In the genomic region with DNA sequence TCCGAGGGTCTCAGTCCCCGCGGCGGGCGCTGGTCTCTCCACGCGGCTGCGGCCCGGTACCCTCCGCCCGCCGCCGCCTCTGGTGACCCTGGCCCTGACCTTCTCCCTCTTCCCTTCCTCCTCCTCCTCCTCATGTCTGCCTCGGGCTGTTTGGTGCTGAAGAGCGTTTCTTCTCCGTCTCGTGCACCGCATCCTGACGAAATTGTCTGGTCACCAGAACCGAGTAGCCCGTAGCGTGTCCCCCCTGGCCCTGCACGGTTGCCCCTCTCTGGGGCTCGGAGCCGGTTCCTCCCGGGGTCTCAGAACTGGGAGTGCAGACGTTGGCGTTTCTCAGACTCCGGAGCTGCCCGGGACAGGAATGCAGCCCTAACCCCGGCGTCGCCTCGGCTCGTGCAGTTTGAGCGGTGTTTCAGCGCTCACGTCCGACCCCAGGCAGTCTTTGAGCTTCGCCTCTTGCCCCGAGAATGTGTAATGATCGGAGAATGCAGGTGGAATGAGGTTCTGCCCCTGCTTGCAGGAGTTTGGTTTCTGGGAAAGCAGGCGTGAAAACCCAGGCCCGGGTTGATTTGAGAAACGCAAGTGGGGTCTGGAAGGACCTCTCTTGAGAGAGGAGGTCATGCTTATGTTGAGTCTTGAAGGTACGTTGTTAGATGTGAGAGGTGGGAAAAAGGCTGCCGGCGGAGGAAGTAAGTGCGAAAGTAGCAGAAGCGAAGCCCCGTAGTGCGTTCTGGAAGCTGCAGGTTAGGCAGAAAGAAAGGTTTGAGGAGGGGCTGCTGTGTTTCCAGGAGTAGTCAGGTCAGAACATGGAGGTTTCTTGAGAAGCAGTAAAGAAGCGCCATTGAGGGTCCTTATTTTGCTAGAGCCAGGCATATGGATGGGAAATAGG, we compare ENCODE assay signal across 8 cellular contexts. TPM values are rescaled to one million over a fixed set of nuclear protein-coding genes. Genes with fewer than 3 reads are reported as not detected.
A peak's percentile ranks its signal among the peaks of the same experiment; 100 is the strongest.
DNase-seq lines count a peak whose midpoint lies in the region; ATAC-seq and TF ChIP-seq lines count a peak whose summit lies in the region.

No MANE protein-coding gene starts in this region.

- peaks cover 40% of the 10 kb centered on the region for H3K36me3 Mint-ChIP-seq in activated CD8-positive, alpha-beta T cell treated with anti-CD3 and anti-CD28 coated beads for 36 hours (ENCODE audit: low read depth)

- peak overlapping the region; percentile 88 for H3K4me3 ChIP-seq in AG10803 (ENCODE audit: low read length)
- peak overlapping the region; percentile 75 for H3K4me3 ChIP-seq in HL-60 (replicated peaks; ENCODE audit: insufficient read depth, low read length)
- H3K4me3 ChIP-seq in gastroesophageal sphincter, result peak overlapping the region; percentile 60 to 99
- H3K4me3 ChIP-seq in prostate gland, result peak overlapping the region; percentile 86 to 97

- H3K27ac ChIP-seq in HL-60 (replicated peaks), result peak overlapping the region; percentile 68
- peak overlapping the region; percentile 36 to 94 (median 89) for H3K27ac ChIP-seq in gastroesophageal sphincter
- peak overlapping the region; percentile 52 to 80 for H3K27ac ChIP-seq in prostate gland

- no peaks in the 10 kb centered on the region for H3K36me3 ChIP-seq in gastroesophageal sphincter
- H3K36me3 ChIP-seq in prostate gland, result no peaks in the 10 kb centered on the region

- DNase-seq in AG10803 (ENCODE audit: low read depth), result peak; percentile 32
- no peak for DNase-seq in HL-60 (ENCODE audit: low read depth in 1 of 2, low spot score in 1 of 2)
- DNase-seq in activated CD8-positive, alpha-beta T cell treated with anti-CD3 and anti-CD28 coated beads for 36 hours, result peak; percentile 48
- no peak for DNase-seq in prostate gland (ENCODE audit: low spot score)
- DNase-seq in NCI-H1105 treated with DMSO at 0.1 percent for 48 hours (lab: John Stamatoyannopoulos, UW), result no peak
- DNase-seq in HPDE6-E6E7 (ENCODE audit: extremely low spot score), result no peak

- CTCF ChIA-PET in activated CD8-positive, alpha-beta T cell treated with anti-CD3 and anti-CD28 coated beads for 36 hours (lab: Charles Lee), result interaction anchor here (0.7 to 3.4 kb wide), 15 partner anchors 12 to 312 kb away, joined by 3 to 11 read pairs (median 4); partner anchors contain the start of genes IL2RA and PFKFB3

- peak overlapping the region; percentile 81 for H3K27ac Mint-ChIP-seq in activated CD8-positive, alpha-beta T cell treated with anti-CD3 and anti-CD28 coated beads for 36 hours

- TF ChIP-seq CTCF in AG10803 (conservative IDR thresholded peaks at IDR 0.05; ENCODE audit: low read length), result no peak
- no peak for TF ChIP-seq CTCF in HL-60 (IDR thresholded peaks at IDR 0.05; ENCODE audit: insufficient read depth, low read length)
- no peak for TF ChIP-seq CTCF in activated CD8-positive, alpha-beta T cell treated with anti-CD3 and anti-CD28 coated beads for 36 hours (IDR thresholded peaks at IDR 0.05)
- no peak for TF ChIP-seq CTCF in gastroesophageal sphincter (IDR thresholded peaks at IDR 0.05)
- no peak for TF ChIP-seq CTCF in prostate gland (IDR thresholded peaks at IDR 0.05)

- no peaks in the 10 kb centered on the region for H3K27me3 ChIP-seq in HL-60 (ENCODE audit: insufficient read depth, poor library complexity, severe bottlenecking)
- no peaks in the 10 kb centered on the region for H3K27me3 ChIP-seq in gastroesophageal sphincter
- no peaks in the 10 kb centered on the region for H3K27me3 ChIP-seq in prostate gland (replicated peaks; ENCODE audit: insufficient read depth)

- ATAC-seq in GM18867 (IDR thresholded peaks at IDR 0.05; ENCODE audit: unreplicated experiment) (peak; percentile 24), gastroesophageal sphincter (no peak)
- ATAC-seq in activated CD8-positive, alpha-beta T cell treated with anti-CD3 and anti-CD28 coated beads for 36 hours, result no peak

- peaks cover 62% of the 10 kb centered on the region for H3K4me1 Mint-ChIP-seq in activated CD8-positive, alpha-beta T cell treated with anti-CD3 and anti-CD28 coated beads for 36 hours (ENCODE audit: low read depth)

- intact Hi-C loops in activated CD8-positive, alpha-beta T cell treated with anti-CD3 and anti-CD28 coated beads for 36 hours (cut with micrococcal nuclease), result loop anchor here (5.0 to 10.0 kb wide), 2 partner anchors 37 to 275 kb away; partner anchors contain the start of gene GDI2
- intact Hi-C loops in prostate gland (cut with DNase I), result loop anchor here (5.0 to 10.0 kb wide), 3 partner anchors 75 to 313 kb away; no protein-coding TSS in a partner anchor

- TF ChIP-seq POLR2A in gastroesophageal sphincter (IDR thresholded peaks at IDR 0.05) (no peak), prostate gland (IDR thresholded peaks at IDR 0.05) (no peak)

- H3K4me3 Mint-ChIP-seq in activated CD8-positive, alpha-beta T cell treated with anti-CD3 and anti-CD28 coated beads for 36 hours, result peak overlapping the region; percentile 84

- H3K4me1 ChIP-seq in gastroesophageal sphincter (peaks cover 6 to 73% (median 28%) of the 10 kb centered on the region in 3 donors), prostate gland (replicated peaks) (peaks cover 7% of the 10 kb centered on the region)

- POLR2A ChIA-PET in activated CD8-positive, alpha-beta T cell treated with anti-CD3 and anti-CD28 coated beads for 36 hours (lab: Charles Lee), result interaction anchor here (0.6 to 4.9 kb wide), 17 partner anchors 11 to 499 kb away, joined by 3 to 39 read pairs (median 5); partner anchors contain the start of genes IL2RA and PFKFB3

- no peaks in the 10 kb centered on the region for H3K27me3 Mint-ChIP-seq in activated CD8-positive, alpha-beta T cell treated with anti-CD3 and anti-CD28 coated beads for 36 hours

- no peaks in the 10 kb centered on the region for H3K9me3 Mint-ChIP-seq in activated CD8-positive, alpha-beta T cell treated with anti-CD3 and anti-CD28 coated beads for 36 hours

- WGBS in gastroesophageal sphincter (ENCODE audit: low coverage in 1 of 2), 2 donors, result 1% methylated on average over 9 of the region's 53 CpGs
- under 1% methylated on average over 53 of the region's 53 CpGs for WGBS in prostate gland

- TF ChIP-seq EP300 in gastroesophageal sphincter (IDR thresholded peaks at IDR 0.05), result no peak

- H3K9me3 ChIP-seq in gastroesophageal sphincter (no peaks in the 10 kb centered on the region), prostate gland (no peaks in the 10 kb centered on the region)

RNA-seq across cellular contexts. Expression of gene RBM17, which starts 0.7 kb away (rescaled TPM):
- 100 to 1,000 TPM; 284 to 285 TPM for total RNA-seq in activated CD8-positive, alpha-beta T cell treated with anti-CD3 and anti-CD28 coated beads for 36 hours
- 10 to 100 TPM; 51.0 to 72.9 (median 66.7) TPM for total RNA-seq in gastroesophageal sphincter
- 10 to 100 TPM; 40.5 to 59.2 TPM for total RNA-seq in prostate gland

RNA-seq across cellular contexts. Expression of gene IL2RA, which starts 27.4 kb away (rescaled TPM):
- 100 to 1,000 TPM; 868 to 874 TPM for total RNA-seq in activated CD8-positive, alpha-beta T cell treated with anti-CD3 and anti-CD28 coated beads for 36 hours
- total RNA-seq in gastroesophageal sphincter (10 to 100 TPM in 1 of 4 donors, under 1 TPM in 3; 0.31 to 16.3 (median 0.50) TPM), prostate gland (1 to 10 TPM in 1 of 2 donors, not detected in 1; 1.9 TPM)

Comparison
In these comparisons a context has a peak if more than half of its experiments do, and no peak if none do; other contexts are left out.
1. DNase-seq: peak in AG10803 (single experiment) and activated CD8-positive, alpha-beta T cell treated with anti-CD3 and anti-CD28 coated beads for 36 hours (single experiment); none in HL-60 (0 of 2), prostate gland (single experiment), NCI-H1105 treated with DMSO at 0.1 percent for 48 hours (single experiment) and HPDE6-E6E7 (single experiment).
2. RNA of gene IL2RA, which starts 27.4 kb away (total RNA-seq): 868 to 874 TPM in activated CD8-positive, alpha-beta T cell treated with anti-CD3 and anti-CD28 coated beads for 36 hours; 1.9 TPM in prostate gland and 0.31 to 16.3 TPM in gastroesophageal sphincter; every median in the first group is over 10 times any median in the second.
3. Peak in every context shown above with its lines, with median percentiles within 50 percentile points of each other: H3K4me3 ChIP-seq and H3K27ac ChIP-seq.